Comparison of ENCODE assay signal across 21 cellular contexts in the genomic region with DNA sequence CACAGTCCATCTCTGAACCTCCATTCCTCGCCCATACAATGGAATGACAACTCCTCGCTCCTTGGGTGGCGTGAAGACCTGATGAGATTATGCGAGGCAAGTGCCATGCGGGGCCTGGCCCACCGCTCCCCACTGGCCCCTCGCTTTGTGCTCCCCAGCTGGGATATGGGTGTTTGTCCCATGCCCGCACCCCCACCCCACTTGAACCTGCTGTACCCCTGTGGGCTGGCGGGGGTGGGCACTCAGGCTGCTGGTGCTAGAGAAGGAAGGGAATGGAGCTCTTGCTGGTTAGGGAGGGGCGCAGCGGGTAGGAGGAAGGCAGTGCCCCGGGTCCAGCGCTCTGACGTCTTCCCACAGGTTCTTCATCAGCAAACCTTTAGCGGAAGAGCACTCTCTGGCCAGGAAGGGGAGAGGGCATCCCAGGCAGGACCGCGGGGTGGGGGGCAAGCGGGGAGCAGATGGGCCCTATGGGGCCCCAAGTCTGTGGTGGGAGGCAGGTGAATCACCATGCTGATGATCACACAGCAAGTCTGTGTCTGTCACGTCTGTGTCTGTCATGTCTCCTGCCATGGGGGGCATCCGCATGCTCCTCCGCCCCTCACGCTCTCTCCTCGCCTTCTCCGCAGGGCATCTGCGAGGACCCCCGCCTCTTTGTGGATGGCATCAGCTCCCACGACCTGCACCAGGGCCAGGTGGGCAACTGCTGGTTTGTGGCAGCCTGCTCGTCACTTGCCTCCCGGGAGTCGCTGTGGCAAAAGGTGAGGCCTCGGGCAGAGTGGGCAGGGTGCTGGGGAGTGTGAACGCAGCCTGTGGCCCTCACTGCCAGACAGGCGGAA. TPM values are rescaled to one million over a fixed set of nuclear protein-coding genes. Genes with fewer than 3 reads are reported as not detected.
"Had no signal": no experiment of that assay in that cellular context is flagged by ENCODE, and none has a peak within 500 bp of the region (broad histone marks: within the 10 kb centered on the region; RNA-seq: fewer than 3 reads in every experiment).

No MANE protein-coding gene starts in this region.

- H3K27me3 Mint-ChIP-seq: activated naive CD8-positive, alpha-beta T cell treated with anti-CD3 and anti-CD28 coated beads, Interleukin-2, amount 50 U/mL, for 24 hours; activated T-helper 17 cell treated with anti-CD3 and anti-CD28 coated beads, Interleukin-2, amount 50 U/mL, for 72 hours; stimulated activated naive CD8-positive, alpha-beta T cell treated with anti-CD3 and anti-CD28 coated beads, Interleukin-15, amount 100 ng/mL, for 72 hours; T-cell had no signal

- H3K36me3 Mint-ChIP-seq: T-cell had no signal

- H3K36me3 ChIP-seq: gastrocnemius medialis, neutrophil, upper lobe of left lung had no signal

- H3K27ac Mint-ChIP-seq: activated naive CD4-positive, alpha-beta T cell treated with anti-CD3 and anti-CD28 coated beads for 36 hours; activated naive CD8-positive, alpha-beta T cell treated with anti-CD3 and anti-CD28 coated beads, Interleukin-2, amount 50 U/mL, for 24 hours; activated T-helper 17 cell treated with anti-CD3 and anti-CD28 coated beads, Interleukin-2, amount 50 U/mL, for 72 hours; T-cell had no signal

- H3K4me3 ChIP-seq: dorsolateral prefrontal cortex, gastrocnemius medialis, lung, upper lobe of left lung had no signal

- H3K27ac ChIP-seq: gastrocnemius medialis, neutrophil, upper lobe of left lung had no signal

- ATAC-seq: activated naive CD8-positive, alpha-beta T cell treated with anti-CD3 and anti-CD28 coated beads, Interleukin-2, amount 50 U/mL, for 24 hours; activated T-helper 17 cell treated with anti-CD3 and anti-CD28 coated beads, Interleukin-2, amount 50 U/mL, for 72 hours; gastrocnemius medialis; stimulated activated naive CD8-positive, alpha-beta T cell treated with anti-CD3 and anti-CD28 coated beads, Interleukin-15, amount 100 ng/mL, for 72 hours; T-cell had no signal

- H3K9me3 ChIP-seq: gastrocnemius medialis, neutrophil, SK-N-SH, upper lobe of left lung had no signal

- H3K9me3 Mint-ChIP-seq: activated naive CD4-positive, alpha-beta T cell treated with anti-CD3 and anti-CD28 coated beads for 36 hours; activated naive CD8-positive, alpha-beta T cell treated with anti-CD3 and anti-CD28 coated beads, Interleukin-2, amount 50 U/mL, for 24 hours; activated T-helper 17 cell treated with anti-CD3 and anti-CD28 coated beads, Interleukin-2, amount 50 U/mL, for 72 hours; stimulated activated naive CD8-positive, alpha-beta T cell treated with anti-CD3 and anti-CD28 coated beads, Interleukin-15, amount 100 ng/mL, for 72 hours; T-cell had no signal

- H3K4me1 ChIP-seq: gastrocnemius medialis, upper lobe of left lung had no signal

- DNase-seq: activated CD4-positive, alpha-beta T cell treated with anti-CD3 and anti-CD28 coated beads, Interleukin-2, amount 50 U/mL, for 48 hours; activated CD4-positive, CD25-positive, alpha-beta regulatory T cell treated with anti-CD3 and anti-CD28 coated beads, Interleukin-2, amount 50 U/mL, for 72 hours; activated naive CD4-positive, alpha-beta T cell treated with anti-CD3 and anti-CD28 coated beads for 36 hours; activated naive CD8-positive, alpha-beta T cell treated with anti-CD3 and anti-CD28 coated beads, Interleukin-2, amount 50 U/mL, for 24 hours; erythroblast; gastrocnemius medialis; midbrain; retina; SK-N-SH; stimulated activated naive CD8-positive, alpha-beta T cell treated with anti-CD3 and anti-CD28 coated beads, Interleukin-15, amount 100 ng/mL, for 72 hours; T-cell; T-helper 9 cell had no signal

- H3K27me3 ChIP-seq: dorsolateral prefrontal cortex, gastrocnemius medialis, upper lobe of left lung had no signal

- H3K4me3 Mint-ChIP-seq: activated naive CD4-positive, alpha-beta T cell treated with anti-CD3 and anti-CD28 coated beads for 36 hours; activated naive CD8-positive, alpha-beta T cell treated with anti-CD3 and anti-CD28 coated beads, Interleukin-2, amount 50 U/mL, for 24 hours; activated T-helper 17 cell treated with anti-CD3 and anti-CD28 coated beads, Interleukin-2, amount 50 U/mL, for 72 hours; stimulated activated naive CD8-positive, alpha-beta T cell treated with anti-CD3 and anti-CD28 coated beads, Interleukin-15, amount 100 ng/mL, for 72 hours; T-cell had no signal

RNA-seq across cellular contexts. Expression of a gene that starts 9.4 kb away (rescaled TPM):
- total RNA-seq: activated naive CD4-positive, alpha-beta T cell treated with anti-CD3 and anti-CD28 coated beads for 36 hours; activated T-helper 17 cell treated with anti-CD3 and anti-CD28 coated beads, Interleukin-2, amount 50 U/mL, for 72 hours; bronchial epithelial cell; gastrocnemius medialis; temporal lobe had no signal
- polyA plus RNA-seq: keratinocyte had no signal

RNA-seq across cellular contexts. Expression of a gene that starts 34.8 kb away (rescaled TPM):
- total RNA-seq: activated naive CD4-positive, alpha-beta T cell treated with anti-CD3 and anti-CD28 coated beads for 36 hours had no signal

RNA-seq across cellular contexts. Expression of a gene that starts 59.1 kb away (rescaled TPM):
- total RNA-seq: activated naive CD4-positive, alpha-beta T cell treated with anti-CD3 and anti-CD28 coated beads for 36 hours; activated T-helper 17 cell treated with anti-CD3 and anti-CD28 coated beads, Interleukin-2, amount 50 U/mL, for 72 hours; astrocyte had no signal
- polyA plus RNA-seq: keratinocyte, SK-N-SH had no signal
